In genomic region chr10:3095373-3096139, GRCh38 we compare ENCODE assay signal across 8 cellular contexts. TPM values are rescaled to one million over a fixed set of nuclear protein-coding genes. Genes with fewer than 3 reads are reported as not detected.
DNase-seq lines count a peak whose midpoint lies in the region; ATAC-seq and TF ChIP-seq lines count a peak whose summit lies in the region.

No MANE protein-coding gene starts in this region.

- H3F3A ChIP-seq in smooth muscle cell (ENCODE audit: low read depth): peaks cover 42% of the 10 kb centered on the region

- TF ChIP-seq CTCF in BJ (IDR thresholded peaks at IDR 0.05; ENCODE audit: insufficient read depth, low read depth, low read length): no peak
- TF ChIP-seq CTCF in smooth muscle cell (IDR thresholded peaks at IDR 0.05; ENCODE audit: borderline replicate concordance, insufficient read depth, poor library complexity, severe bottlenecking): no peak

- peak overlapping the region; percentile 92 for H3K27ac Mint-ChIP-seq in activated naive CD8-positive, alpha-beta T cell

- H3K27me3 ChIP-seq in BJ (ENCODE audit: control insufficient read depth, insufficient read depth, low read length) (no peaks in the 10 kb centered on the region), smooth muscle cell (ENCODE audit: low read depth) (no peaks in the 10 kb centered on the region)

- H3K9me3 Mint-ChIP-seq in activated naive CD8-positive, alpha-beta T cell (ENCODE audit: low read depth): no peaks in the 10 kb centered on the region

- DNase-seq in BJ (ENCODE audit: low read depth) (peak; percentile 98), GOT3 (lab: John Stamatoyannopoulos, UW) (peak; percentile 41), OCI-M2 (lab: John Stamatoyannopoulos, UW; ENCODE audit: unreplicated experiment) (peak; percentile 22), left ventricle myocardium superior (no peak), smooth muscle cell (lab: John Stamatoyannopoulos, UW; ENCODE audit: unreplicated experiment) (no peak), NCI-H2107 (lab: John Stamatoyannopoulos, UW) (no peak)

- H3K79me2 ChIP-seq in smooth muscle cell (ENCODE audit: low read depth): peaks cover 47% of the 10 kb centered on the region

- CTCF ChIA-PET in BJ (lab: Yijun Ruan, JAX): interaction anchor here (0.7 to 1.5 kb wide), 4 partner anchors 21 to 166 kb away, joined by 3 to 4 read pairs (median 3); no protein-coding TSS in a partner anchor

- ATAC-seq in left ventricle myocardium superior: peak; percentile 59
- no peak for ATAC-seq in GM21526 (IDR thresholded peaks at IDR 0.05; ENCODE audit: low FRiP score, unreplicated experiment)

- H3K27me3 Mint-ChIP-seq in activated naive CD8-positive, alpha-beta T cell: no peaks in the 10 kb centered on the region

- POLR2A ChIA-PET in BJ (lab: Charles Lee): interaction anchor here (0.5 kb wide), 1 partner anchor 24 kb away, joined by 14 read pairs; no protein-coding TSS in a partner anchor

- H3K36me3 ChIP-seq in BJ (ENCODE audit: control insufficient read depth, insufficient read depth, low read length): peaks cover 7% of the 10 kb centered on the region
- H3K36me3 ChIP-seq in smooth muscle cell (ENCODE audit: low read depth): no peaks in the 10 kb centered on the region

- H3K4me3 Mint-ChIP-seq in activated naive CD8-positive, alpha-beta T cell: peak overlapping the region; percentile 67

- H3K4me2 ChIP-seq in smooth muscle cell: peak overlapping the region; percentile 80

- H3K4me3 ChIP-seq in BJ (ENCODE audit: low read depth, low read length) (no peak overlapping the region), smooth muscle cell (no peak overlapping the region)

- intact Hi-C loops in left ventricle myocardium superior (cut with micrococcal nuclease): no loop called here

- H3K9ac ChIP-seq in smooth muscle cell (ENCODE audit: low read depth): peak overlapping the region; percentile 95

- H3K36me3 Mint-ChIP-seq in activated naive CD8-positive, alpha-beta T cell: peaks cover 17% of the 10 kb centered on the region

- 5% methylated on average over 17 of the region's 17 CpGs for WGBS in smooth muscle cell (ENCODE audit: low lambda C conversion rate)

- no peaks in the 10 kb centered on the region for H3K9me3 ChIP-seq in smooth muscle cell (replicated peaks; ENCODE audit: low read depth)

- H3K4me1 Mint-ChIP-seq in activated naive CD8-positive, alpha-beta T cell (ENCODE audit: low read depth): peaks cover 60% of the 10 kb centered on the region

- no peaks in the 10 kb centered on the region for H4K20me1 ChIP-seq in smooth muscle cell (ENCODE audit: low read depth)

- H3K27ac ChIP-seq in smooth muscle cell (ENCODE audit: low read depth): peak overlapping the region; percentile 99

- peaks cover 29% of the 10 kb centered on the region for H3K4me1 ChIP-seq in smooth muscle cell (ENCODE audit: low read depth)

- no peak overlapping the region for H2AFZ ChIP-seq in smooth muscle cell (ENCODE audit: low read depth)

RNA-seq across cellular contexts. Expression of gene PFKP, which starts 28.2 kb away (rescaled TPM):
- polyA plus RNA-seq in BJ (2011; rRNA removed) (92.3 and 138 TPM in 2 replicates), smooth muscle cell (203 and 251 TPM in 2 replicates)
- 67.5 and 83.0 TPM in 2 replicates for polyA minus RNA-seq in BJ (2011; rRNA and poly(A)+ RNA removed)
- total RNA-seq in left ventricle myocardium superior (178 TPM), smooth muscle cell (178 and 183 TPM in 2 replicates)

Comparison
In these comparisons a context has a peak if more than half of its experiments do, and no peak if none do; other contexts are left out.
1. DNase-seq: peak in BJ (single experiment), GOT3 (single experiment) and OCI-M2 (single experiment); none in left ventricle myocardium superior (single experiment), smooth muscle cell (single experiment) and NCI-H2107 (single experiment).